Comparison of ENCODE assay signal across 16 cellular contexts in the genomic region with DNA sequence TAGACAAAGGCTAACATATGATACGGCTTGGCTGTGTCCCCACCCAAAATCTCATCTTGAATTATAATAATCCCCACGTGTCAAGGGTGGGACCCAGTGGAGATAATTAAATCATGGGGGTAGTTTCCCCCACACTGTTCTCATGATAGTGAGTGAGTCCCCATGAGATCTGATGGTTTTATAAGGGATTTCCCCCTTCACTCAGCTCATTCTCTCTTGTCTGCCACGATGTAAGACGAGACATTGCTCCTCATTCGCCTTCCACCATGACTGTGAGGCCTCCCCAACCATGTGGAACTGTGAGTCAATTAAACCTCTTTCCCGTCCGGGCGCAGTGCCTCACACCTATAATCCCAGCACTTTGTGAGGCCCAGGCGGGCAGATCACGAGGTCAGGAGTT.
DNase-seq lines count a peak whose midpoint lies in the region; ATAC-seq and TF ChIP-seq lines count a peak whose summit lies in the region.
"Had no signal": no experiment of that assay in that cellular context is flagged by ENCODE, and none has a peak within 500 bp of the region (broad histone marks: within the 10 kb centered on the region; RNA-seq: fewer than 3 reads in every experiment).

No MANE protein-coding gene starts in this region.

- POLR2A ChIA-PET in activated CD8-positive, alpha-beta T cell treated with anti-CD3 and anti-CD28 coated beads for 36 hours (lab: Charles Lee), result no interaction called here
- POLR2A ChIA-PET in activated CD8-positive, alpha-beta T cell treated with anti-CD3 and anti-CD28 coated beads, Interleukin-2, amount 10 ng/mL, durations not matched to agents 7 days and 5 days (lab: Charles Lee), result no interaction called here
- POLR2A ChIA-PET in activated B cell treated with CpG ODN at 0.5 μM for 24 hours (lab: Charles Lee), result no interaction called here

- DNase-seq in activated CD8-positive, alpha-beta T cell treated with anti-CD3 and anti-CD28 coated beads for 36 hours, result peak; percentile 10
- no peak for DNase-seq in activated CD8-positive, alpha-beta T cell treated with anti-CD3 and anti-CD28 coated beads, Interleukin-2, amount 10 ng/mL, durations not matched to agents 7 days and 5 days
- DNase-seq in stimulated activated CD4-positive, alpha-beta T cell treated with anti-CD3 and anti-CD28 coated beads, Interleukin-15, amount 100 ng/mL, for 24 hours, result peak; percentile 4
- DNase-seq in stimulated activated CD4-positive, alpha-beta T cell treated with anti-CD3 and anti-CD28 coated beads, Interleukin-4, amount 100 ng/mL, for 4 hours, result no peak
- DNase-seq in activated B cell treated with CpG ODN at 0.5 μM for 24 hours (no peak), lower leg skin (ENCODE audit: low spot score in 2 of 2) (no peak), nucleus accumbens (lab: John Stamatoyannopoulos, UW) (no peak)
- DNase-seq: ACHN; C1 segment of cervical spinal cord; Calu3; CD4-positive, alpha-beta T cell; DMS 273 treated with DMSO at 0.1 percent for 48 hours; GOT3; H9 had no signal

- peaks cover 3% of the 10 kb centered on the region for H3K4me1 Mint-ChIP-seq in activated CD8-positive, alpha-beta T cell treated with anti-CD3 and anti-CD28 coated beads for 36 hours (ENCODE audit: low read depth)
- no peaks in the 10 kb centered on the region for H3K4me1 Mint-ChIP-seq in activated CD8-positive, alpha-beta T cell treated with anti-CD3 and anti-CD28 coated beads, Interleukin-2, amount 10 ng/mL, durations not matched to agents 7 days and 5 days (ENCODE audit: low read depth)
- H3K4me1 Mint-ChIP-seq in activated B cell treated with CpG ODN at 0.5 μM for 24 hours, result peaks cover 16% of the 10 kb centered on the region
- peaks cover 24% of the 10 kb centered on the region for H3K4me1 Mint-ChIP-seq in stimulated activated memory B cell treated with anti-CD40 and anti-IgM and Interleukin-4, amounts not matched to agents 10 μg/mL and 1 μg/mL and 100 μg/mL, for 72 hours

- H3K36me3 Mint-ChIP-seq in activated CD8-positive, alpha-beta T cell treated with anti-CD3 and anti-CD28 coated beads for 36 hours (ENCODE audit: low read depth), result no peaks in the 10 kb centered on the region
- no peaks in the 10 kb centered on the region for H3K36me3 Mint-ChIP-seq in activated CD8-positive, alpha-beta T cell treated with anti-CD3 and anti-CD28 coated beads, Interleukin-2, amount 10 ng/mL, durations not matched to agents 7 days and 5 days (ENCODE audit: low read depth)
- no peaks in the 10 kb centered on the region for H3K36me3 Mint-ChIP-seq in activated B cell treated with CpG ODN at 0.5 μM for 24 hours (ENCODE audit: low read depth)
- H3K36me3 Mint-ChIP-seq in stimulated activated memory B cell treated with anti-CD40 and anti-IgM and Interleukin-4, amounts not matched to agents 10 μg/mL and 1 μg/mL and 100 μg/mL, for 72 hours, result no peaks in the 10 kb centered on the region

- 72 to 86% methylated on average over 10 of the region's 10 CpGs for WGBS in lower leg skin, 2 donors

- intact Hi-C loops in activated CD8-positive, alpha-beta T cell treated with anti-CD3 and anti-CD28 coated beads for 36 hours (cut with micrococcal nuclease), result no loop called here
- intact Hi-C loops in activated B cell treated with CpG ODN at 0.5 μM for 24 hours (cut with micrococcal nuclease) (loop anchor here (1.0 kb wide), 1 partner anchor 83 kb away; no protein-coding TSS in a partner anchor), lower leg skin (cut with DNase I; ENCODE audit: low total_unique reads) (no loop called here)

- no peak overlapping the region for H3K4me3 Mint-ChIP-seq in activated CD8-positive, alpha-beta T cell treated with anti-CD3 and anti-CD28 coated beads for 36 hours
- no peak overlapping the region for H3K4me3 Mint-ChIP-seq in activated CD8-positive, alpha-beta T cell treated with anti-CD3 and anti-CD28 coated beads, Interleukin-2, amount 10 ng/mL, durations not matched to agents 7 days and 5 days
- H3K4me3 Mint-ChIP-seq in activated B cell treated with CpG ODN at 0.5 μM for 24 hours, result no peak overlapping the region
- no peak overlapping the region for H3K4me3 Mint-ChIP-seq in stimulated activated memory B cell treated with anti-CD40 and anti-IgM and Interleukin-4, amounts not matched to agents 10 μg/mL and 1 μg/mL and 100 μg/mL, for 72 hours
- H3K4me3 Mint-ChIP-seq: CD4-positive, alpha-beta T cell; H9 had no signal

- H3K27me3 Mint-ChIP-seq in activated CD8-positive, alpha-beta T cell treated with anti-CD3 and anti-CD28 coated beads for 36 hours, result no peaks in the 10 kb centered on the region
- H3K27me3 Mint-ChIP-seq in activated CD8-positive, alpha-beta T cell treated with anti-CD3 and anti-CD28 coated beads, Interleukin-2, amount 10 ng/mL, durations not matched to agents 7 days and 5 days (ENCODE audit: low read depth), result peaks cover 8% of the 10 kb centered on the region
- peaks cover 3% of the 10 kb centered on the region for H3K27me3 Mint-ChIP-seq in activated B cell treated with CpG ODN at 0.5 μM for 24 hours
- H3K27me3 Mint-ChIP-seq in stimulated activated memory B cell treated with anti-CD40 and anti-IgM and Interleukin-4, amounts not matched to agents 10 μg/mL and 1 μg/mL and 100 μg/mL, for 72 hours, result no peaks in the 10 kb centered on the region
- H3K27me3 Mint-ChIP-seq: CD4-positive, alpha-beta T cell had no signal

- no peak overlapping the region for H3K4me3 ChIP-seq in lower leg skin (ENCODE audit: low read depth, poor library complexity, severe bottlenecking)

- ATAC-seq in activated CD8-positive, alpha-beta T cell treated with anti-CD3 and anti-CD28 coated beads for 36 hours, result peak; percentile 24
- no peak for ATAC-seq in activated CD8-positive, alpha-beta T cell treated with anti-CD3 and anti-CD28 coated beads, Interleukin-2, amount 10 ng/mL, durations not matched to agents 7 days and 5 days
- peak; percentile 79 for ATAC-seq in activated B cell treated with CpG ODN at 0.5 μM for 24 hours (ENCODE audit: low read depth)
- peak; percentile 55 for ATAC-seq in stimulated activated memory B cell treated with anti-CD40 and anti-IgM and Interleukin-4, amounts not matched to agents 10 μg/mL and 1 μg/mL and 100 μg/mL, for 72 hours
- ATAC-seq: HepG2 had no signal

- no peak for TF ChIP-seq CTCF in activated CD8-positive, alpha-beta T cell treated with anti-CD3 and anti-CD28 coated beads for 36 hours (IDR thresholded peaks at IDR 0.05)
- TF ChIP-seq CTCF in activated B cell treated with CpG ODN at 0.5 μM for 24 hours (IDR thresholded peaks at IDR 0.05), result no peak
- no peak for TF ChIP-seq CTCF in lower leg skin (IDR thresholded peaks at IDR 0.05)

- no peak overlapping the region for H3K27ac Mint-ChIP-seq in activated CD8-positive, alpha-beta T cell treated with anti-CD3 and anti-CD28 coated beads for 36 hours
- H3K27ac Mint-ChIP-seq in activated CD8-positive, alpha-beta T cell treated with anti-CD3 and anti-CD28 coated beads, Interleukin-2, amount 10 ng/mL, durations not matched to agents 7 days and 5 days, result no peak overlapping the region
- peak overlapping the region; percentile 57 for H3K27ac Mint-ChIP-seq in activated B cell treated with CpG ODN at 0.5 μM for 24 hours
- no peak overlapping the region for H3K27ac Mint-ChIP-seq in stimulated activated memory B cell treated with anti-CD40 and anti-IgM and Interleukin-4, amounts not matched to agents 10 μg/mL and 1 μg/mL and 100 μg/mL, for 72 hours
- H3K27ac Mint-ChIP-seq: CD4-positive, alpha-beta T cell; H9 had no signal

- no peak for TF ChIP-seq POLR2A in lower leg skin (IDR thresholded peaks at IDR 0.05)

- CTCF ChIA-PET in activated CD8-positive, alpha-beta T cell treated with anti-CD3 and anti-CD28 coated beads for 36 hours (lab: Charles Lee), result no interaction called here
- CTCF ChIA-PET in activated CD8-positive, alpha-beta T cell treated with anti-CD3 and anti-CD28 coated beads, Interleukin-2, amount 10 ng/mL, durations not matched to agents 7 days and 5 days (lab: Charles Lee), result no interaction called here
- CTCF ChIA-PET in activated B cell treated with CpG ODN at 0.5 μM for 24 hours (lab: Charles Lee), result interaction anchor here (1.5 kb wide), 1 partner anchor 27 kb away, joined by 3 read pairs; no protein-coding TSS in a partner anchor

- no peaks in the 10 kb centered on the region for H3K9me3 Mint-ChIP-seq in activated CD8-positive, alpha-beta T cell treated with anti-CD3 and anti-CD28 coated beads for 36 hours
- no peaks in the 10 kb centered on the region for H3K9me3 Mint-ChIP-seq in activated CD8-positive, alpha-beta T cell treated with anti-CD3 and anti-CD28 coated beads, Interleukin-2, amount 10 ng/mL, durations not matched to agents 7 days and 5 days (ENCODE audit: insufficient read depth)
- H3K9me3 Mint-ChIP-seq in activated B cell treated with CpG ODN at 0.5 μM for 24 hours, result no peaks in the 10 kb centered on the region
- no peaks in the 10 kb centered on the region for H3K9me3 Mint-ChIP-seq in stimulated activated memory B cell treated with anti-CD40 and anti-IgM and Interleukin-4, amounts not matched to agents 10 μg/mL and 1 μg/mL and 100 μg/mL, for 72 hours
- H3K9me3 Mint-ChIP-seq: CD4-positive, alpha-beta T cell; H9 had no signal

Comparison
In these comparisons a context has a peak if more than half of its experiments do, and no peak if none do; other contexts are left out.
1. DNase-seq: peak in activated CD8-positive, alpha-beta T cell treated with anti-CD3 and anti-CD28 coated beads for 36 hours (single experiment) and stimulated activated CD4-positive, alpha-beta T cell treated with anti-CD3 and anti-CD28 coated beads, Interleukin-15, amount 100 ng/mL, for 24 hours (single experiment); none in activated CD8-positive, alpha-beta T cell treated with anti-CD3 and anti-CD28 coated beads, Interleukin-2, amount 10 ng/mL, durations not matched to agents 7 days and 5 days (single experiment), stimulated activated CD4-positive, alpha-beta T cell treated with anti-CD3 and anti-CD28 coated beads, Interleukin-4, amount 100 ng/mL, for 4 hours (0 of 2), activated B cell treated with CpG ODN at 0.5 μM for 24 hours (single experiment), lower leg skin (0 of 2) and nucleus accumbens (0 of 56).